ENCODE assay signal across 15 cellular contexts in the genomic region with DNA sequence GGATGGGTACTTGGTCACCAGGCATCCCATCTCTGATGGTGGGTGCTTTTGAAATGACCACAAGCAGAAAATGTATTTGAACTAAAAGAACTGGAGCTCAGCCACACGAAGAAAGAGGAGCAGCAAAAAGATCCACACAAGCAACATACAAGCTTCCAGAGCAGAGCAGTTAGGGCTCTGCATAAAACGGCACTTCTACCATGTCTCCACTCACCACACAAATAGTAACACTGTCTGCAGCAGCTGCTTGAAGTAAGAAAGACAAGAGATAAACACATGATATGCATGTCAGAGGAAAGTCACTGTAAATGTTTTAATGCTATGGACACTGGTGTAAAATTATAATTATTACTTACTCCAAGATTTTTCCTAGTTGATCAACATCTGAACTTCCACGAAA. TPM values are rescaled to one million over a fixed set of nuclear protein-coding genes. Genes with fewer than 3 reads are reported as not detected.
DNase-seq lines count a peak whose midpoint lies in the region; ATAC-seq and TF ChIP-seq lines count a peak whose summit lies in the region.
"Had no signal": no experiment of that assay in that cellular context is flagged by ENCODE, and none has a peak within 500 bp of the region (broad histone marks: within the 10 kb centered on the region; RNA-seq: fewer than 3 reads in every experiment).

No MANE protein-coding gene starts in this region.

- no peaks in the 10 kb centered on the region for H3K9me3 Mint-ChIP-seq in activated T-helper 17 cell treated with anti-CD3 and anti-CD28 coated beads, Interleukin-2, amount 50 U/mL, for 72 hours

- intact Hi-C loops in Right ventricle myocardium superior (cut with DNase I) (loop anchor here (5.0 kb wide), 1 partner anchor 210 kb away; no protein-coding TSS in a partner anchor), Right ventricle myocardium inferior (cut with DNase I) (loop anchor here (5.0 kb wide), 2 partner anchors 260 to 365 kb away; no protein-coding TSS in a partner anchor), head of caudate nucleus (cut with DNase I) (loop anchor here (10.0 kb wide), 1 partner anchor 62 kb away; no protein-coding TSS in a partner anchor)

- no peaks in the 10 kb centered on the region for H3K27me3 ChIP-seq in KMS-11 (ENCODE audit: insufficient read depth, low read depth)
- H3K27me3 ChIP-seq in skeletal muscle satellite cell (ENCODE audit: control insufficient read depth, insufficient read depth, low read length): no peaks in the 10 kb centered on the region
- H3K27me3 ChIP-seq: sigmoid colon had no signal

- no peaks in the 10 kb centered on the region for H3K9me3 ChIP-seq in skeletal muscle satellite cell (replicated peaks; ENCODE audit: low read length)
- H3K9me3 ChIP-seq: sigmoid colon had no signal

- H2AFZ ChIP-seq in KMS-11 (ENCODE audit: low read depth): no peak overlapping the region

- peak overlapping the region; percentile 92 for H3K27ac Mint-ChIP-seq in activated T-helper 17 cell treated with anti-CD3 and anti-CD28 coated beads, Interleukin-2, amount 50 U/mL, for 72 hours
- H3K27ac Mint-ChIP-seq: nephron progenitor cell had no signal

- peaks cover 90% of the 10 kb centered on the region for H3K36me3 Mint-ChIP-seq in activated T-helper 17 cell treated with anti-CD3 and anti-CD28 coated beads, Interleukin-2, amount 50 U/mL, for 72 hours (ENCODE audit: low read depth)

- H3K4me1 Mint-ChIP-seq in activated T-helper 17 cell treated with anti-CD3 and anti-CD28 coated beads, Interleukin-2, amount 50 U/mL, for 72 hours: peaks cover 49% of the 10 kb centered on the region

- H3K4me3 ChIP-seq in KMS-11 (IDR thresholded peaks at IDR 0.05; ENCODE audit: insufficient read depth, low read depth, low read length) (no peak overlapping the region), skeletal muscle satellite cell (ENCODE audit: low read length) (no peak overlapping the region)
- H3K4me3 ChIP-seq: sigmoid colon had no signal

- TF ChIP-seq CTCF in KMS-11 (conservative IDR thresholded peaks at IDR 0.05; ENCODE audit: low read depth, low read length): no peak

- H3K9ac ChIP-seq in KMS-11 (no peak overlapping the region), skeletal muscle satellite cell (ENCODE audit: low read depth, low read length) (peak overlapping the region; percentile 0)

- H3K36me3 ChIP-seq in KMS-11 (ENCODE audit: insufficient read depth): peaks cover 4% of the 10 kb centered on the region; the same call in 1 of the 2 replicates
- peaks cover 11% of the 10 kb centered on the region for H3K36me3 ChIP-seq in skeletal muscle satellite cell (ENCODE audit: insufficient read depth, low read length)

- H3K79me2 ChIP-seq in KMS-11 (ENCODE audit: insufficient read depth, low read depth): peaks cover 67% of the 10 kb centered on the region

- ATAC-seq in Right ventricle myocardium superior (ENCODE audit: poor library complexity) (peak; percentile 47), Right ventricle myocardium inferior (no peak)
- no peak for ATAC-seq in activated T-helper 17 cell treated with anti-CD3 and anti-CD28 coated beads, Interleukin-2, amount 50 U/mL, for 72 hours (replicated peaks)

- no peaks in the 10 kb centered on the region for H3K27me3 Mint-ChIP-seq in activated T-helper 17 cell treated with anti-CD3 and anti-CD28 coated beads, Interleukin-2, amount 50 U/mL, for 72 hours

- peak overlapping the region; percentile 71 for H3K4me3 Mint-ChIP-seq in activated T-helper 17 cell treated with anti-CD3 and anti-CD28 coated beads, Interleukin-2, amount 50 U/mL, for 72 hours
- H3K4me3 Mint-ChIP-seq: nephron progenitor cell had no signal

- H3K4me2 ChIP-seq in KMS-11: peak overlapping the region; percentile 4; the same call in 1 of the 2 replicates
- H3K4me2 ChIP-seq in skeletal muscle satellite cell (ENCODE audit: low read length): no peak overlapping the region

- peaks cover 3% of the 10 kb centered on the region; the same call in 1 of the 2 replicates for H4K20me1 ChIP-seq in KMS-11 (ENCODE audit: insufficient read depth)

- peaks cover 72% of the 10 kb centered on the region for H3K4me1 ChIP-seq in KMS-11 (ENCODE audit: low read depth, poor library complexity, severe bottlenecking)
- peaks cover 38% of the 10 kb centered on the region for H3K4me1 ChIP-seq in skeletal muscle satellite cell (ENCODE audit: control insufficient read depth, insufficient read depth, low read length)

- DNase-seq in Right ventricle myocardium superior (no peak), Right ventricle myocardium inferior (ENCODE audit: missing footprints) (no peak), NCI-H2227 treated with DMSO at 0.1 percent for 48 hours (lab: John Stamatoyannopoulos, UW) (no peak), head of caudate nucleus (no peak), NCI-H1694 treated with DMSO at 0.1 percent for 48 hours (lab: John Stamatoyannopoulos, UW) (no peak)
- DNase-seq: activated gamma-delta T cell, caudate nucleus, NCI-H187, NCI-H748 treated with DMSO at 0.1 percent for 48 hours, nephron progenitor cell, SIG-M5, sigmoid colon had no signal

- H3K27ac ChIP-seq in KMS-11: peak overlapping the region; percentile 38; the same call in 1 of the 2 replicates

RNA-seq across cellular contexts. Expression of a gene that starts 32.5 kb away (rescaled TPM):
- total RNA-seq in Right ventricle myocardium superior (13.6 TPM), Right ventricle myocardium inferior (14.3 TPM)
- 10 to 100 TPM; 27.9 to 31.4 TPM for total RNA-seq in activated T-helper 17 cell treated with anti-CD3 and anti-CD28 coated beads, Interleukin-2, amount 50 U/mL, for 72 hours
- total RNA-seq in skeletal muscle satellite cell (2012; rRNA removed): 11.8 and 14.7 TPM in 2 replicates
